ENCODE assay signal across 3 cellular contexts in the genomic region with DNA sequence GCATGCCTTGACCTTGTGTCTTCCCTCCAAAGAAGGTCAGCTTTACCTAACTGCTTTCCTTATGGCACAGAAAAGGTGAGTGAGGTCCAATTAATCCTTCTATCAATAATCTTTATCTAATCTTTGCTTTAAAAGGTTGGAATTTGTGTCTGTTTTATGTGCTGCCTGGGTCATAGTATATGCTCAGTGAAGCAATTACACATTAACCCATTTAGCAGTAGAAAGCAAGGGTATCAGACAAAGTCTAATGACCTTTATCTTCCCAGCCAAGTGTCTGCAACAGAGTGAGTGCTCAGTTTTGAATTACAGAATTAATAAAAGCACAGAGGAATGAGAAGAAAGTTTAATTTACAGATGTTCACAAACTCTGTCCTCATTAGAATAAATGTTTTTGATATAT. TPM values are rescaled to one million over a fixed set of nuclear protein-coding genes. Genes with fewer than 3 reads are reported as not detected.
"Had no signal": no experiment of that assay in that cellular context is flagged by ENCODE, and none has a peak within 500 bp of the region (broad histone marks: within the 10 kb centered on the region; RNA-seq: fewer than 3 reads in every experiment).

No MANE protein-coding gene starts in this region.

RNA-seq across cellular contexts. Expression of gene CLEC18C, which starts 52.4 kb away (rescaled TPM):
- total RNA-seq: sigmoid colon, subcutaneous adipose tissue had no signal
- polyA plus RNA-seq: right cardiac atrium had no signal
